11 cellular contexts compared by ENCODE assay signal in genomic region chr17:76027159-76027839, GRCh38. TPM values are rescaled to one million over a fixed set of nuclear protein-coding genes. Genes with fewer than 3 reads are reported as not detected.
DNase-seq lines count a peak whose midpoint lies in the region; ATAC-seq, FAIRE-seq and TF ChIP-seq lines count a peak whose summit lies in the region.
"Had no signal": no experiment of that assay in that cellular context is flagged by ENCODE, and none has a peak within 500 bp of the region (broad histone marks: within the 10 kb centered on the region; RNA-seq: fewer than 3 reads in every experiment).

EVPL (minus strand) TSS chr17:76027306; CDS start chr17:76027198, 108 bp downstream.

- H3K9me3 ChIP-seq in CD4-positive, CD25-positive, alpha-beta regulatory T cell (ENCODE audit: control insufficient read depth in 2 of 2, low read length in 2 of 2): no peaks in the 10 kb centered on the region
- H3K9me3 ChIP-seq in naive thymus-derived CD4-positive, alpha-beta T cell (ENCODE audit: control insufficient read depth in 2 of 3, low read length in 3 of 3): no peaks in the 10 kb centered on the region

- H3K4me3 ChIP-seq in CD4-positive, CD25-positive, alpha-beta regulatory T cell (ENCODE audit: low read depth, low read length): no peak within 1 kb of the TSS
- H3K4me3 ChIP-seq in LNCaP clone FGC (ENCODE audit: low read depth, low read length) (peak within 1 kb of the TSS; percentile 64), bronchial epithelial cell (ENCODE audit: low read depth, low read length) (peak within 1 kb of the TSS; percentile 73)
- no peak within 1 kb of the TSS for H3K4me3 ChIP-seq in naive thymus-derived CD4-positive, alpha-beta T cell (ENCODE audit: low read length)

- no peak for TF ChIP-seq CTCF in LNCaP clone FGC (IDR thresholded peaks at IDR 0.05; ENCODE audit: control insufficient read depth, extremely low read depth, insufficient read depth)
- TF ChIP-seq CTCF in bronchial epithelial cell (IDR thresholded peaks at IDR 0.05; ENCODE audit: insufficient read depth, low read length, severe bottlenecking): no peak

- CTCF ChIA-PET in naive thymus-derived CD4-positive, alpha-beta T cell (lab: Charles Lee): no interaction called here
- CTCF ChIA-PET in activated naive CD4-positive, alpha-beta T cell treated with anti-CD3 and anti-CD28 coated beads, Interleukin-2, amount 10 ng/mL, durations not matched to agents 7 days and 5 days (lab: Charles Lee): no interaction called here

- H3K27ac Mint-ChIP-seq in CD4-positive, CD25-positive, alpha-beta regulatory T cell: peak within 1 kb of the TSS; percentile 14 to 97 (median 31)
- H3K27ac Mint-ChIP-seq in naive thymus-derived CD4-positive, alpha-beta T cell: peak within 1 kb of the TSS in 6 of 9 donors; percentile 25 to 97 (median 80)
- no peak within 1 kb of the TSS for H3K27ac Mint-ChIP-seq in activated naive CD4-positive, alpha-beta T cell treated with anti-CD3 and anti-CD28 coated beads, Interleukin-2, amount 10 ng/mL, durations not matched to agents 7 days and 5 days

- no peaks in the 10 kb centered on the region for H3K36me3 ChIP-seq in CD4-positive, CD25-positive, alpha-beta regulatory T cell (ENCODE audit: control insufficient read depth, insufficient read depth, low read length)
- peaks cover 15% of the 10 kb centered on the region for H3K36me3 ChIP-seq in bronchial epithelial cell (ENCODE audit: control insufficient read depth, insufficient read depth, low read length)
- H3K36me3 ChIP-seq in naive thymus-derived CD4-positive, alpha-beta T cell (ENCODE audit: control insufficient read depth in 2 of 3, insufficient read depth in 3 of 3, low read length in 3 of 3): no peaks in the 10 kb centered on the region

- no peak within 1 kb of the TSS for H3K27ac ChIP-seq in CD4-positive, CD25-positive, alpha-beta regulatory T cell (ENCODE audit: insufficient read depth, low read length, poor library complexity, severe bottlenecking)
- H3K27ac ChIP-seq in naive thymus-derived CD4-positive, alpha-beta T cell (ENCODE audit: low read depth, low read length): peak within 1 kb of the TSS; percentile 40

- intact Hi-C loops in naive thymus-derived CD4-positive, alpha-beta T cell (cut with micrococcal nuclease): no loop called here

- no peaks in the 10 kb centered on the region for H3K9me3 Mint-ChIP-seq in CD4-positive, CD25-positive, alpha-beta regulatory T cell
- no peaks in the 10 kb centered on the region for H3K9me3 Mint-ChIP-seq in naive thymus-derived CD4-positive, alpha-beta T cell
- no peaks in the 10 kb centered on the region for H3K9me3 Mint-ChIP-seq in activated naive CD4-positive, alpha-beta T cell treated with anti-CD3 and anti-CD28 coated beads, Interleukin-2, amount 10 ng/mL, durations not matched to agents 7 days and 5 days

- H3K4me1 Mint-ChIP-seq in CD4-positive, CD25-positive, alpha-beta regulatory T cell: peaks cover 6 to 32% (median 13%) of the 10 kb centered on the region in 4 donors
- peaks cover 9 to 31% (median 26%) of the 10 kb centered on the region in 7 donors for H3K4me1 Mint-ChIP-seq in naive thymus-derived CD4-positive, alpha-beta T cell
- peaks cover 13% of the 10 kb centered on the region for H3K4me1 Mint-ChIP-seq in activated naive CD4-positive, alpha-beta T cell treated with anti-CD3 and anti-CD28 coated beads, Interleukin-2, amount 10 ng/mL, durations not matched to agents 7 days and 5 days

- peaks cover 15% of the 10 kb centered on the region for H3K4me1 ChIP-seq in CD4-positive, CD25-positive, alpha-beta regulatory T cell (ENCODE audit: control insufficient read depth, insufficient read depth, low read length, poor library complexity, severe bottlenecking)
- H3K4me1 ChIP-seq in naive thymus-derived CD4-positive, alpha-beta T cell (ENCODE audit: control insufficient read depth in 2 of 2, insufficient read depth in 2 of 2, low read length in 2 of 2): peaks cover 8 to 23% of the 10 kb centered on the region in 2 donors

- ATAC-seq in CD4-positive, CD25-positive, alpha-beta regulatory T cell (ENCODE audit: low read depth in 2 of 2): no peak
- ATAC-seq in naive thymus-derived CD4-positive, alpha-beta T cell: no peak
- no peak for ATAC-seq in GM19351 (IDR thresholded peaks at IDR 0.05; ENCODE audit: unreplicated experiment)
- ATAC-seq: SK-N-SH treated with all-trans-retinoic acid at 6 μM for 48 hours had no signal

- no peaks in the 10 kb centered on the region for H3K27me3 Mint-ChIP-seq in CD4-positive, CD25-positive, alpha-beta regulatory T cell
- H3K27me3 Mint-ChIP-seq in naive thymus-derived CD4-positive, alpha-beta T cell: no peaks in the 10 kb centered on the region
- peaks cover 8% of the 10 kb centered on the region for H3K27me3 Mint-ChIP-seq in activated naive CD4-positive, alpha-beta T cell treated with anti-CD3 and anti-CD28 coated beads, Interleukin-2, amount 10 ng/mL, durations not matched to agents 7 days and 5 days

- DNase-seq in CD4-positive, CD25-positive, alpha-beta regulatory T cell: no peak
- DNase-seq in LNCaP clone FGC (ENCODE audit: low read depth) (peak; percentile 74), bronchial epithelial cell (ENCODE audit: low read depth) (peak; percentile 92), Ammon's horn (ENCODE audit: low spot score) (no peak)
- no peak for DNase-seq in naive thymus-derived CD4-positive, alpha-beta T cell
- DNase-seq in activated naive CD4-positive, alpha-beta T cell treated with anti-CD3 and anti-CD28 coated beads, Interleukin-2, amount 10 ng/mL, durations not matched to agents 7 days and 5 days: no peak
- no peak for DNase-seq in stimulated activated naive CD4-positive, alpha-beta T cell treated with Interleukin-2 at 50 U/mL for 16 hours (lab: John Stamatoyannopoulos, UW)
- DNase-seq: HCEC 1CT, NCI-H146 had no signal

- H3K4me3 Mint-ChIP-seq in CD4-positive, CD25-positive, alpha-beta regulatory T cell: peak within 1 kb of the TSS in 1 of 4 donors; percentile 18
- peak within 1 kb of the TSS in 1 of 10 donors; percentile 84 for H3K4me3 Mint-ChIP-seq in naive thymus-derived CD4-positive, alpha-beta T cell
- H3K4me3 Mint-ChIP-seq in activated naive CD4-positive, alpha-beta T cell treated with anti-CD3 and anti-CD28 coated beads, Interleukin-2, amount 10 ng/mL, durations not matched to agents 7 days and 5 days: no peak within 1 kb of the TSS

- no peaks in the 10 kb centered on the region for H3K27me3 ChIP-seq in CD4-positive, CD25-positive, alpha-beta regulatory T cell (ENCODE audit: control insufficient read depth, insufficient read depth, low read length)
- H3K27me3 ChIP-seq in bronchial epithelial cell (ENCODE audit: control insufficient read depth, insufficient read depth, low read length): no peaks in the 10 kb centered on the region
- H3K27me3 ChIP-seq in naive thymus-derived CD4-positive, alpha-beta T cell (ENCODE audit: control insufficient read depth in 2 of 2, insufficient read depth in 2 of 2, low read length in 2 of 2): no peaks in the 10 kb centered on the region

- peak; percentile 40 for FAIRE-seq in bronchial epithelial cell (lab: Jason Lieb, UNC)

- POLR2A ChIA-PET in naive thymus-derived CD4-positive, alpha-beta T cell (lab: Charles Lee): interaction anchor here (0.6 kb wide), 1 partner anchor 68 kb away, joined by 5 read pairs; no protein-coding TSS in a partner anchor

- no peaks in the 10 kb centered on the region for H3K36me3 Mint-ChIP-seq in CD4-positive, CD25-positive, alpha-beta regulatory T cell
- H3K36me3 Mint-ChIP-seq in naive thymus-derived CD4-positive, alpha-beta T cell: no peaks in the 10 kb centered on the region
- no peaks in the 10 kb centered on the region for H3K36me3 Mint-ChIP-seq in activated naive CD4-positive, alpha-beta T cell treated with anti-CD3 and anti-CD28 coated beads, Interleukin-2, amount 10 ng/mL, durations not matched to agents 7 days and 5 days

RNA-seq across cellular contexts. Expression of gene EVPL, which starts in this region (rescaled TPM):
- 0.15 TPM for total RNA-seq in CD4-positive, CD25-positive, alpha-beta regulatory T cell
- under 1 TPM in 1 of 4 donors, not detected in 3; 0.05 TPM for polyA plus RNA-seq in CD4-positive, CD25-positive, alpha-beta regulatory T cell
- total RNA-seq in bronchial epithelial cell: 27.1 and 93.3 TPM in 2 replicates
- 1 to 10 TPM in 2 of 5 experiments, under 1 TPM in 3; 0.07 to 2.7 (median 0.39) TPM for total RNA-seq in naive thymus-derived CD4-positive, alpha-beta T cell
- polyA plus RNA-seq in naive thymus-derived CD4-positive, alpha-beta T cell: under 1 TPM in 1 of 2 donors, not detected in 1; 0.08 TPM

Comparison
In these comparisons a context has a peak if more than half of its experiments do, and no peak if none do; other contexts are left out.
1. DNase-seq: peak in LNCaP clone FGC (single experiment) and bronchial epithelial cell (single experiment); none in CD4-positive, CD25-positive, alpha-beta regulatory T cell (0 of 3), naive thymus-derived CD4-positive, alpha-beta T cell (0 of 9), activated naive CD4-positive, alpha-beta T cell treated with anti-CD3 and anti-CD28 coated beads, Interleukin-2, amount 10 ng/mL, durations not matched to agents 7 days and 5 days (single experiment), Ammon's horn (single experiment) and stimulated activated naive CD4-positive, alpha-beta T cell treated with Interleukin-2 at 50 U/mL for 16 hours (single experiment).
2. H3K4me3 ChIP-seq: peak in LNCaP clone FGC (single experiment) and bronchial epithelial cell (single experiment); none in CD4-positive, CD25-positive, alpha-beta regulatory T cell (single experiment) and naive thymus-derived CD4-positive, alpha-beta T cell (single experiment).